ENCODE assay signal across 24 cellular contexts in genomic region chr22:29109853-29110252, GRCh38. TPM values are rescaled to one million over a fixed set of nuclear protein-coding genes. Genes with fewer than 3 reads are reported as not detected.
DNase-seq lines count a peak whose midpoint lies in the region; ATAC-seq and TF ChIP-seq lines count a peak whose summit lies in the region.
"Had no signal": no experiment of that assay in that cellular context is flagged by ENCODE, and none has a peak within 500 bp of the region (broad histone marks: within the 10 kb centered on the region; RNA-seq: fewer than 3 reads in every experiment).

No MANE protein-coding gene starts in this region.

- H3K4me1 ChIP-seq in smooth muscle cell (ENCODE audit: low read depth), result peaks cover 13% of the 10 kb centered on the region
- no peaks in the 10 kb centered on the region for H3K4me1 ChIP-seq in colonic mucosa
- H3K4me1 ChIP-seq: lower lobe of right lung had no signal

- H3K9ac ChIP-seq in smooth muscle cell (ENCODE audit: low read depth) (no peak overlapping the region), colonic mucosa (ENCODE audit: low read depth in 2 of 2, low read length in 2 of 2) (no peak overlapping the region)

- peak overlapping the region; percentile 10 for H3K4me2 ChIP-seq in smooth muscle cell
- H3K4me2 ChIP-seq: GM23338 had no signal

- no peaks in the 10 kb centered on the region for H3K27me3 ChIP-seq in smooth muscle cell (ENCODE audit: low read depth)
- H3K27me3 ChIP-seq in colonic mucosa, result no peaks in the 10 kb centered on the region
- H3K27me3 ChIP-seq: suprapubic skin had no signal

- H3K4me3 ChIP-seq in choroid plexus epithelial cell (ENCODE audit: low read depth, low read length) (no peak overlapping the region), smooth muscle cell (no peak overlapping the region), coronary artery (no peak overlapping the region), colonic mucosa (no peak overlapping the region)
- H3K4me3 ChIP-seq: GM23338, lower lobe of right lung, suprapubic skin had no signal

- no peak overlapping the region for H2AFZ ChIP-seq in smooth muscle cell (ENCODE audit: low read depth)
- H2AFZ ChIP-seq: GM23338 had no signal

- 6% methylated on average over 4 of the region's 4 CpGs for WGBS in smooth muscle cell (ENCODE audit: low lambda C conversion rate)

- H3K9me3 ChIP-seq in smooth muscle cell (replicated peaks; ENCODE audit: low read depth), result no peaks in the 10 kb centered on the region
- no peaks in the 10 kb centered on the region for H3K9me3 ChIP-seq in colonic mucosa
- H3K9me3 ChIP-seq: lower lobe of right lung, suprapubic skin had no signal

- H3F3A ChIP-seq in smooth muscle cell (ENCODE audit: low read depth), result peaks cover 17% of the 10 kb centered on the region

- peaks cover 2% of the 10 kb centered on the region for H4K20me1 ChIP-seq in smooth muscle cell (ENCODE audit: low read depth)

- H3K79me2 ChIP-seq in smooth muscle cell (ENCODE audit: low read depth), result no peaks in the 10 kb centered on the region

- ATAC-seq in Right ventricle myocardium inferior, result peak; percentile 31
- ATAC-seq: GM23338, lower lobe of right lung had no signal

- H3K27ac ChIP-seq in smooth muscle cell (ENCODE audit: low read depth), result peak overlapping the region; percentile 22
- no peak overlapping the region for H3K27ac ChIP-seq in coronary artery
- H3K27ac ChIP-seq in colonic mucosa, result no peak overlapping the region
- H3K27ac ChIP-seq: lower lobe of right lung, suprapubic skin, VCaP had no signal

- DNase-seq in Right ventricle myocardium inferior (ENCODE audit: missing footprints) (no peak), cardiac septum (ENCODE audit: low spot score) (no peak), choroid plexus epithelial cell (ENCODE audit: low read depth) (peak; percentile 28), kidney tubule cell (ENCODE audit: low spot score) (peak; percentile 66), smooth muscle cell (lab: John Stamatoyannopoulos, UW; ENCODE audit: unreplicated experiment) (no peak), NCI-H345 treated with DMSO at 0.1 percent for 48 hours (lab: John Stamatoyannopoulos, UW; ENCODE audit: unreplicated experiment) (no peak), coronary artery (ENCODE audit: low spot score) (no peak), colonic mucosa (no peak)
- DNase-seq: activated effector memory CD4-positive, alpha-beta T cell treated with anti-CD3 and anti-CD28 coated beads, Interleukin-2, amount 50 U/mL, for 16 hours; DMS 273 treated with DMSO at 0.1 percent for 48 hours; GF-D8; glutamatergic neuron; KBM-7; lower lobe of right lung; NCI-H1694 treated with DMSO at 0.1 percent for 48 hours; NCI-H2227 treated with DMSO at 0.1 percent for 48 hours; occipital lobe; stimulated activated CD4-positive, alpha-beta T cell treated with anti-CD3 and anti-CD28 coated beads, Interleukin-15, amount 100 ng/mL, for 24 hours; T-helper 2 cell had no signal

- no peaks in the 10 kb centered on the region for H3K36me3 ChIP-seq in smooth muscle cell (ENCODE audit: low read depth)
- no peaks in the 10 kb centered on the region for H3K36me3 ChIP-seq in colonic mucosa
- H3K36me3 ChIP-seq: lower lobe of right lung had no signal

- intact Hi-C loops in Right ventricle myocardium inferior (cut with DNase I) (no loop called here), cardiac septum (cut with DNase I) (no loop called here), colonic mucosa (cut with DNase I) (no loop called here)

- TF ChIP-seq CTCF in choroid plexus epithelial cell (conservative IDR thresholded peaks at IDR 0.05; ENCODE audit: low read depth, low read length) (no peak), smooth muscle cell (IDR thresholded peaks at IDR 0.05; ENCODE audit: borderline replicate concordance, insufficient read depth, poor library complexity, severe bottlenecking) (no peak), coronary artery (IDR thresholded peaks at IDR 0.05) (no peak), colonic mucosa (IDR thresholded peaks at IDR 0.05) (no peak)

RNA-seq across cellular contexts. Expression of gene KREMEN1, which starts 37.0 kb away (rescaled TPM):
- 48.8 TPM for total RNA-seq in Right ventricle myocardium inferior
- total RNA-seq in cardiac septum, result 52.1 TPM
- 6.8 and 7.8 TPM in 2 replicates for total RNA-seq in smooth muscle cell
- polyA plus RNA-seq in smooth muscle cell, result 6.0 and 9.9 TPM in 2 replicates
- 10 to 100 TPM; 20.2 to 20.7 TPM for total RNA-seq in colonic mucosa

RNA-seq across cellular contexts. Expression of gene C22orf31, which starts 48.2 kb away (rescaled TPM):
- total RNA-seq in Right ventricle myocardium inferior, result not detected
- not detected for total RNA-seq in cardiac septum
- total RNA-seq in smooth muscle cell, result not detected in 2 replicates
- polyA plus RNA-seq in smooth muscle cell, result not detected in 2 replicates
- under 1 TPM in 1 of 2 donors, not detected in 1; 0.32 TPM for total RNA-seq in colonic mucosa
- total RNA-seq: epithelial cell of proximal tubule, GM23338, lower lobe of right lung, occipital lobe, suprapubic skin had no signal
- polyA plus RNA-seq: CD14-positive monocyte had no signal

Comparison
In these comparisons a context has a peak if more than half of its experiments do, and no peak if none do; other contexts are left out.
1. DNase-seq: peak in choroid plexus epithelial cell (single experiment) and kidney tubule cell (single experiment); none in Right ventricle myocardium inferior (single experiment), cardiac septum (single experiment), smooth muscle cell (single experiment), NCI-H345 treated with DMSO at 0.1 percent for 48 hours (single experiment), coronary artery (single experiment) and colonic mucosa (single experiment).